In genomic region chr20:14897608-14898007, GRCh38 we compare ENCODE assay signal across 40 cellular contexts.
"Had no signal": no experiment of that assay in that cellular context is flagged by ENCODE, and none has a peak within 500 bp of the region (broad histone marks: within the 10 kb centered on the region; RNA-seq: fewer than 3 reads in every experiment).

No MANE protein-coding gene starts in this region.

- H3K27ac Mint-ChIP-seq: activated naive CD4-positive, alpha-beta T cell treated with anti-CD3 and anti-CD28 coated beads for 36 hours; activated naive CD4-positive, alpha-beta T cell treated with anti-CD3 and anti-CD28 coated beads, Interleukin-2, amount 10 ng/mL, durations not matched to agents 7 days and 5 days; activated naive CD4-positive, alpha-beta T cell treated with anti-CD3 and anti-CD28 coated beads, Interleukin-2, amount 50 U/mL, for 24 hours; activated naive CD4-positive, alpha-beta T cell treated with anti-CD3 and anti-CD28 coated beads, Interleukin-2, amount 50 U/mL, for 72 hours; activated naive CD8-positive, alpha-beta T cell; activated naive CD8-positive, alpha-beta T cell treated with anti-CD3 and anti-CD28 coated beads for 36 hours; activated naive CD8-positive, alpha-beta T cell treated with anti-CD3 and anti-CD28 coated beads, Interleukin-2, amount 10 ng/mL, durations not matched to agents 7 days and 5 days; activated naive CD8-positive, alpha-beta T cell treated with anti-CD3 and anti-CD28 coated beads, Interleukin-2, amount 50 U/mL, for 24 hours; activated T-cell treated with anti-CD3 and anti-CD28 coated beads, Interleukin-2, amount 50 U/mL, for 24 hours; activated T-cell treated with anti-CD3 and anti-CD28 coated beads, Interleukin-2, amount 50 U/mL, for 72 hours; activated T-helper 1 cell treated with anti-CD3 and anti-CD28 coated beads, Interleukin-12 subunit alpha, Interleukin-12 subunit beta, Interleukin-2, Interleukin-4 antibody, amounts not matched to agents 30 ng/mL and 10 ng/mL and 1 ng/mL, durations not matched to agents 14 hours and 24 hours and 36 hours; activated T-helper 17 cell treated with anti-CD3 and anti-CD28 coated beads, Interleukin-2, amount 50 U/mL, for 72 hours; activated T-helper 2 cell treated with anti-CD3 and anti-CD28 coated beads, Interferon-gamma antibody, Interleukin-2, Interleukin-4, amounts not matched to agents 10 μg/mL and 5 μg/mL and 100 μg/mL, durations not matched to agents 14 hours and 24 hours and 36 hours; brain had no signal

- H3K27me3 Mint-ChIP-seq: activated naive CD4-positive, alpha-beta T cell treated with anti-CD3 and anti-CD28 coated beads, Interleukin-2, amount 10 ng/mL, durations not matched to agents 7 days and 5 days; activated naive CD4-positive, alpha-beta T cell treated with anti-CD3 and anti-CD28 coated beads, Interleukin-2, amount 50 U/mL, for 24 hours; activated naive CD8-positive, alpha-beta T cell; activated naive CD8-positive, alpha-beta T cell treated with anti-CD3 and anti-CD28 coated beads, Interleukin-2, amount 10 ng/mL, durations not matched to agents 7 days and 5 days; activated naive CD8-positive, alpha-beta T cell treated with anti-CD3 and anti-CD28 coated beads, Interleukin-2, amount 50 U/mL, for 24 hours; activated T-cell treated with anti-CD3 and anti-CD28 coated beads, Interleukin-2, amount 50 U/mL, for 24 hours; activated T-helper 17 cell treated with anti-CD3 and anti-CD28 coated beads, Interleukin-2, amount 50 U/mL, for 72 hours; brain; central memory CD8-positive, alpha-beta T cell had no signal

- H3K4me1 Mint-ChIP-seq: activated naive CD4-positive, alpha-beta T cell treated with anti-CD3 and anti-CD28 coated beads, Interleukin-2, amount 10 ng/mL, durations not matched to agents 7 days and 5 days; activated naive CD4-positive, alpha-beta T cell treated with anti-CD3 and anti-CD28 coated beads, Interleukin-2, amount 50 U/mL, for 24 hours; activated naive CD8-positive, alpha-beta T cell treated with anti-CD3 and anti-CD28 coated beads for 36 hours; activated naive CD8-positive, alpha-beta T cell treated with anti-CD3 and anti-CD28 coated beads, Interleukin-2, amount 10 ng/mL, durations not matched to agents 7 days and 5 days; activated naive CD8-positive, alpha-beta T cell treated with anti-CD3 and anti-CD28 coated beads, Interleukin-2, amount 50 U/mL, for 24 hours; activated T-helper 17 cell treated with anti-CD3 and anti-CD28 coated beads, Interleukin-2, amount 50 U/mL, for 72 hours; brain; central memory CD8-positive, alpha-beta T cell had no signal

- ATAC-seq: activated naive CD4-positive, alpha-beta T cell treated with anti-CD3 and anti-CD28 coated beads, Interleukin-2, amount 50 U/mL, for 72 hours; activated naive CD8-positive, alpha-beta T cell treated with anti-CD3 and anti-CD28 coated beads, Interleukin-2, amount 50 U/mL, for 24 hours; activated T-cell treated with anti-CD3 and anti-CD28 coated beads, Interleukin-2, amount 50 U/mL, for 4 hours; activated T-cell treated with anti-CD3 and anti-CD28 coated beads, Interleukin-2, amount 50 U/mL, for 72 hours; activated T-helper 17 cell treated with anti-CD3 and anti-CD28 coated beads, Interleukin-2, amount 50 U/mL, for 72 hours; body of pancreas had no signal

- FAIRE-seq: bronchial epithelial cell had no signal

- H3K4me3 ChIP-seq: adrenal gland, ascending aorta, body of pancreas, breast epithelium, cardiac muscle cell had no signal

- H3K4me3 Mint-ChIP-seq: activated naive CD4-positive, alpha-beta T cell treated with anti-CD3 and anti-CD28 coated beads for 36 hours; activated naive CD4-positive, alpha-beta T cell treated with anti-CD3 and anti-CD28 coated beads, Interleukin-2, amount 10 ng/mL, durations not matched to agents 7 days and 5 days; activated naive CD4-positive, alpha-beta T cell treated with anti-CD3 and anti-CD28 coated beads, Interleukin-2, amount 50 U/mL, for 24 hours; activated naive CD8-positive, alpha-beta T cell; activated naive CD8-positive, alpha-beta T cell treated with anti-CD3 and anti-CD28 coated beads for 36 hours; activated naive CD8-positive, alpha-beta T cell treated with anti-CD3 and anti-CD28 coated beads, Interleukin-2, amount 10 ng/mL, durations not matched to agents 7 days and 5 days; activated naive CD8-positive, alpha-beta T cell treated with anti-CD3 and anti-CD28 coated beads, Interleukin-2, amount 50 U/mL, for 24 hours; activated T-cell treated with anti-CD3 and anti-CD28 coated beads, Interleukin-2, amount 50 U/mL, for 24 hours; activated T-cell treated with anti-CD3 and anti-CD28 coated beads, Interleukin-2, amount 50 U/mL, for 4 hours; activated T-cell treated with anti-CD3 and anti-CD28 coated beads, Interleukin-2, amount 50 U/mL, for 72 hours; activated T-helper 1 cell treated with anti-CD3 and anti-CD28 coated beads, Interleukin-12 subunit alpha, Interleukin-12 subunit beta, Interleukin-2, Interleukin-4 antibody, amounts not matched to agents 30 ng/mL and 10 ng/mL and 1 ng/mL, durations not matched to agents 14 hours and 24 hours and 36 hours; activated T-helper 17 cell treated with anti-CD3 and anti-CD28 coated beads, Interleukin-2, amount 50 U/mL, for 72 hours; brain; central memory CD8-positive, alpha-beta T cell had no signal

- DNase-seq: activated effector memory CD4-positive, alpha-beta T cell treated with anti-CD3 and anti-CD28 coated beads, Interleukin-2, amount 50 U/mL, for 16 hours; activated effector memory CD4-positive, alpha-beta T cell treated with Interleukin-2 at 50 U/mL for 16 hours; activated gamma-delta T cell; activated gamma-delta T cell treated with Interleukin-2 at 50 U/mL for 16 hours; activated naive CD4-positive, alpha-beta T cell; activated naive CD4-positive, alpha-beta T cell treated with anti-CD3 and anti-CD28 coated beads for 36 hours; activated naive CD4-positive, alpha-beta T cell treated with anti-CD3 and anti-CD28 coated beads, Interleukin-2, amount 10 ng/mL, durations not matched to agents 7 days and 5 days; activated naive CD4-positive, alpha-beta T cell treated with anti-CD3 and anti-CD28 coated beads, Interleukin-2, amount 50 U/mL, for 16 hours; activated naive CD4-positive, alpha-beta T cell treated with Interleukin-2 at 50 U/mL for 16 hours; activated naive CD8-positive, alpha-beta T cell treated with anti-CD3 and anti-CD28 coated beads for 36 hours; activated naive CD8-positive, alpha-beta T cell treated with anti-CD3 and anti-CD28 coated beads, Interleukin-2, amount 10 ng/mL, durations not matched to agents 7 days and 5 days; activated naive CD8-positive, alpha-beta T cell treated with anti-CD3 and anti-CD28 coated beads, Interleukin-2, amount 50 U/mL, for 24 hours; activated T-cell treated with anti-CD3 and anti-CD28 coated beads for 4 hours; activated T-cell treated with anti-CD3 and anti-CD28 coated beads, Interleukin-2, amount 50 U/mL, for 1 hour; activated T-cell treated with anti-CD3 and anti-CD28 coated beads, Interleukin-2, amount 50 U/mL, for 24 hours; activated T-cell treated with anti-CD3 and anti-CD28 coated beads, Interleukin-2, amount 50 U/mL, for 4 hours; activated T-cell treated with anti-CD3 and anti-CD28 coated beads, Interleukin-2, amount 50 U/mL, for 48 hours; activated T-cell treated with anti-CD3 and anti-CD28 coated beads, Interleukin-2, amount 50 U/mL, for 72 hours; adrenal gland; amniotic stem cell; amygdala; anterior cingulate cortex; aorta; body of pancreas; brain microvascular endothelial cell; caudate nucleus; central memory CD4-positive, alpha-beta T cell; cerebellar nuclear complex had no signal

- H3K27me3 ChIP-seq: adrenal gland, ascending aorta, body of pancreas, brain microvascular endothelial cell, breast epithelium, cardiac muscle cell had no signal

- H3K27ac ChIP-seq: adrenal gland, ascending aorta, body of pancreas, brain microvascular endothelial cell, breast epithelium, cardiac muscle cell had no signal

- H3K36me3 ChIP-seq: adrenal gland, ascending aorta, brain microvascular endothelial cell, breast epithelium, cardiac muscle cell had no signal

- H3K36me3 Mint-ChIP-seq: activated naive CD4-positive, alpha-beta T cell treated with anti-CD3 and anti-CD28 coated beads, Interleukin-2, amount 10 ng/mL, durations not matched to agents 7 days and 5 days; activated naive CD4-positive, alpha-beta T cell treated with anti-CD3 and anti-CD28 coated beads, Interleukin-2, amount 50 U/mL, for 24 hours; activated naive CD8-positive, alpha-beta T cell; activated naive CD8-positive, alpha-beta T cell treated with anti-CD3 and anti-CD28 coated beads for 36 hours; activated naive CD8-positive, alpha-beta T cell treated with anti-CD3 and anti-CD28 coated beads, Interleukin-2, amount 10 ng/mL, durations not matched to agents 7 days and 5 days; brain had no signal

- H3K4me1 ChIP-seq: adrenal gland, ascending aorta, body of pancreas, breast epithelium had no signal

- H3K9me3 ChIP-seq: adrenal gland, ascending aorta, body of pancreas, breast epithelium had no signal

- H3K9me3 Mint-ChIP-seq: activated naive CD8-positive, alpha-beta T cell treated with anti-CD3 and anti-CD28 coated beads for 36 hours had no signal
